13 cellular contexts compared by ENCODE assay signal in the genomic region with DNA sequence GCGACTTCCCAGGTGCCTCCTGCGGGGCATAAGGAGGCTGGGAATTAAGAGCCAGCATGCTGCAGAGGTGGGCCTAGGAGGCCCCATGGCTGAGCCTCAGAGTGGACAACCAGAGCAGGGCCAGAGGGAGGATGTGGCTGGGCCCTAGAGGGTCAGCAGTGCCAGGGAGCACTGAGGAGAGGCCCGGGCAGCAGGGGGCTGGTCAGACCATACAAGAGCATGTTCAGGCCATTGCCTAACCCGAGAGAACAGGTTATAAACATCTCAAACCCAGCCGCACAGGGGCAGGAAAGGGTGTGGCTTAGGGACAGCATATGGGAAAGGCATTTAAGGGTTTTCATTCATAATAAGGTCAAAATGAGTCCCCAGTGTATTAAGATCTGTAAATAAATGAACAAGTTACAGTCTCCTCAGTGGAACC. TPM values are rescaled to one million over a fixed set of nuclear protein-coding genes. Genes with fewer than 3 reads are reported as not detected.
DNase-seq lines count a peak whose midpoint lies in the region; ATAC-seq, FAIRE-seq and TF ChIP-seq lines count a peak whose summit lies in the region.
"Had no signal": no experiment of that assay in that cellular context is flagged by ENCODE, and none has a peak within 500 bp of the region (broad histone marks: within the 10 kb centered on the region; RNA-seq: fewer than 3 reads in every experiment).

No MANE protein-coding gene starts in this region.

- in situ Hi-C loops in K562 (cut with MboI): loop anchor here (5.0 kb wide), 4 partner anchors 57 to 637 kb away; a partner anchor contains a TSS

- H3K9me3 ChIP-seq in K562 (replicated peaks; ENCODE audit: control insufficient read depth, insufficient read depth, low read depth, low read length) (no peaks in the 10 kb centered on the region), mucosa of descending colon (no peaks in the 10 kb centered on the region), neural progenitor cell (ENCODE audit: low read depth) (no peaks in the 10 kb centered on the region)

- H4K20me1 ChIP-seq in K562 (replicated peaks; ENCODE audit: control insufficient read depth, insufficient read depth, low read length) (no peaks in the 10 kb centered on the region), neural progenitor cell (ENCODE audit: low read depth) (no peaks in the 10 kb centered on the region)

- H3K4me1 ChIP-seq in K562 (replicated peaks in 1 of 2; ENCODE audit: control insufficient read depth in 2 of 2, insufficient read depth in 2 of 2, low read length in 2 of 2) (peaks cover 35 to 44% of the 10 kb centered on the region in 2 experiments), mucosa of descending colon (ENCODE audit: low read depth) (peaks cover 21% of the 10 kb centered on the region), neural progenitor cell (peaks cover 13% of the 10 kb centered on the region)

- TF ChIP-seq CTCF in K562 (IDR thresholded peaks at IDR 0.05 in 2 of 3, conservative IDR thresholded peaks at IDR 0.05 in 1 of 3; ENCODE audit: insufficient read depth in 2 of 3, low read depth in 1 of 3, low read length in 3 of 3) (no peak), mucosa of descending colon (IDR thresholded peaks at IDR 0.05) (no peak), neural progenitor cell (IDR thresholded peaks at IDR 0.05) (no peak)

- H3K36me3 ChIP-seq in K562 (ENCODE audit: control insufficient read depth, insufficient read depth, low read length) (no peaks in the 10 kb centered on the region), mucosa of descending colon (ENCODE audit: low read depth) (no peaks in the 10 kb centered on the region), neural progenitor cell (no peaks in the 10 kb centered on the region)

- H3K79me2 ChIP-seq in K562 (ENCODE audit: control insufficient read depth, insufficient read depth, low read length) (no peaks in the 10 kb centered on the region), neural progenitor cell (ENCODE audit: low read depth) (no peaks in the 10 kb centered on the region)

- no peak for TF ChIP-seq RAD21 in K562 (CRISPR knock-in tag; conservative IDR thresholded peaks at IDR 0.05 in 1 of 2, IDR thresholded peaks at IDR 0.05 in 1 of 2)

- H3K36me3 Mint-ChIP-seq in T-helper 1 cell treated with Interleukin-12 subunit alpha and Interleukin-12 subunit beta and Interleukin-4 antibody, amounts not matched to agents 30 μg/mL and 1 μg/mL, for 36 hours (ENCODE audit: low read depth): peaks cover 2% of the 10 kb centered on the region
- peaks cover 1% of the 10 kb centered on the region for H3K36me3 Mint-ChIP-seq in neural progenitor cell

- H3K4me3 ChIP-seq in K562: no peak overlapping the region
- no peak overlapping the region for H3K4me3 ChIP-seq in mucosa of descending colon
- no peak overlapping the region for H3K4me3 ChIP-seq in neural progenitor cell

- no peak overlapping the region for H3K4me3 Mint-ChIP-seq in T-helper 1 cell treated with Interleukin-12 subunit alpha and Interleukin-12 subunit beta and Interleukin-4 antibody, amounts not matched to agents 30 μg/mL and 1 μg/mL, for 36 hours
- H3K4me3 Mint-ChIP-seq in neural progenitor cell: no peak overlapping the region

- H3K27ac Mint-ChIP-seq in T-helper 1 cell treated with Interleukin-12 subunit alpha and Interleukin-12 subunit beta and Interleukin-4 antibody, amounts not matched to agents 30 μg/mL and 1 μg/mL, for 36 hours: peak overlapping the region; percentile 32
- H3K27ac Mint-ChIP-seq in neural progenitor cell: no peak overlapping the region

- H3K27ac ChIP-seq in K562 (ENCODE audit: extremely low read depth, low read depth, low read length): no peak overlapping the region
- no peak overlapping the region for H3K27ac ChIP-seq in neural progenitor cell

- no peak for TF ChIP-seq EP300 in K562 (IDR thresholded peaks at IDR 0.05; ENCODE audit: low read length)

- peak overlapping the region; percentile 48; the same call in 1 of the 2 replicates for H2AFZ ChIP-seq in K562 (ENCODE audit: low read depth, low read length)
- no peak overlapping the region for H2AFZ ChIP-seq in neural progenitor cell (replicated peaks)

- ATAC-seq in K562 (no peak), mucosa of descending colon (peak; percentile 10), HG03280 (IDR thresholded peaks at IDR 0.05; ENCODE audit: unreplicated experiment) (no peak)

- no peak for TF ChIP-seq POLR2A in K562 (conservative IDR thresholded peaks at IDR 0.05)

- POLR2A ChIA-PET in K562 (lab: Yijun Ruan, JAX): interaction anchor here (0.7 to 5.6 kb wide), 2 partner anchors 10 to 48 kb away, joined by 3 to 52 read pairs; no protein-coding TSS in a partner anchor

- no peak for FAIRE-seq in K562 (lab: Jason Lieb, UNC)
- FAIRE-seq: G401.6 had no signal

- intact Hi-C loops in K562 (cut with micrococcal nuclease): loop anchor here (5.0 kb wide), 1 partner anchor 622 kb away; no protein-coding TSS in a partner anchor
- intact Hi-C loops in mucosa of descending colon (cut with DNase I, micrococcal nuclease): loop anchor here (5.0 kb wide), 2 partner anchors 57 to 102 kb away; no protein-coding TSS in a partner anchor

- H3K4me2 ChIP-seq in K562 (ENCODE audit: insufficient read depth, low read length): no peak overlapping the region
- no peak overlapping the region for H3K4me2 ChIP-seq in neural progenitor cell

- DNase-seq in T-helper 1 cell (no peak), HS-5 (ENCODE audit: low read depth) (peak; percentile 70), K562 (ENCODE audit: extremely low read depth in 1 of 4, low spot score in 3 of 4) (no peak), mucosa of descending colon (no peak), NCI-H2171 (lab: John Stamatoyannopoulos, UW) (no peak), neural progenitor cell (ENCODE audit: low spot score) (no peak)
- DNase-seq: effector CD4-positive, alpha-beta T cell; SHP77 treated with DMSO at 0.1 percent for 48 hours; stimulated activated CD4-positive, alpha-beta T cell treated with anti-CD3 and anti-CD28 coated beads, Interleukin-12 subunit alpha, Interleukin-12 subunit beta, amount 100 ng/mL, for 4 hours had no signal

- H3K4me1 Mint-ChIP-seq in T-helper 1 cell treated with Interleukin-12 subunit alpha and Interleukin-12 subunit beta and Interleukin-4 antibody, amounts not matched to agents 30 μg/mL and 1 μg/mL, for 36 hours (ENCODE audit: low read depth): peaks cover 71% of the 10 kb centered on the region
- H3K4me1 Mint-ChIP-seq in neural progenitor cell: peaks cover 55% of the 10 kb centered on the region

- 22% methylated on average over 5 of the region's 5 CpGs for WGBS in K562 (ENCODE audit: insufficient coverage, low coverage, missing lambda C conversion rate)

- H3K27me3 ChIP-seq in K562 (ENCODE audit: control insufficient read depth in 2 of 2, insufficient read depth in 2 of 2, low read length in 2 of 2) (no peaks in the 10 kb centered on the region), neural progenitor cell (peaks cover 3% of the 10 kb centered on the region)

- H3K9me1 ChIP-seq in K562 (ENCODE audit: control insufficient read depth, insufficient read depth, low read length): no peaks in the 10 kb centered on the region

- H3K9ac ChIP-seq in K562 (ENCODE audit: insufficient read depth in 1 of 2, low read depth in 2 of 2, low read length in 2 of 2): no peak overlapping the region
- H3K9ac ChIP-seq in neural progenitor cell: no peak overlapping the region

- BruUV-seq in K562 (replicated peaks; lab: Mats Ljungman, UMichigan): no TSS peak

- CTCF ChIA-PET in K562 (lab: Yijun Ruan, JAX; ENCODE audit: low intra/inter-chr PET ratio): no interaction called here

- H3K27me3 Mint-ChIP-seq in T-helper 1 cell treated with Interleukin-12 subunit alpha and Interleukin-12 subunit beta and Interleukin-4 antibody, amounts not matched to agents 30 μg/mL and 1 μg/mL, for 36 hours (ENCODE audit: low read depth): peaks cover 16% of the 10 kb centered on the region
- H3K27me3 Mint-ChIP-seq in neural progenitor cell (ENCODE audit: insufficient read depth, low read depth): peaks cover 22% of the 10 kb centered on the region
- H3K27me3 Mint-ChIP-seq: activated naive CD4-positive, alpha-beta T cell treated with anti-CD3 and anti-CD28 coated beads, Interleukin-2, amount 50 U/mL, for 24 hours had no signal

- H3K9me3 Mint-ChIP-seq in T-helper 1 cell treated with Interleukin-12 subunit alpha and Interleukin-12 subunit beta and Interleukin-4 antibody, amounts not matched to agents 30 μg/mL and 1 μg/mL, for 36 hours: no peaks in the 10 kb centered on the region
- H3K9me3 Mint-ChIP-seq in neural progenitor cell: peaks cover 2% of the 10 kb centered on the region
- H3K9me3 Mint-ChIP-seq: activated naive CD4-positive, alpha-beta T cell treated with anti-CD3 and anti-CD28 coated beads, Interleukin-2, amount 50 U/mL, for 24 hours had no signal

- no peaks in the 10 kb centered on the region for H3F3A ChIP-seq in neural progenitor cell (ENCODE audit: low read depth)

TF ChIP-seq in K562, 482 proteins besides CTCF, POLR2A, EP300 and RAD21 (continues in another document):
- no peak for TF ChIP-seq ZNF41 (CRISPR knock-in tag; conservative IDR thresholded peaks at IDR 0.05)
- TF ChIP-seq RBM39 (optimal IDR thresholded peaks at IDR 0.05; ENCODE audit: low read depth, low read length): no peak
- no peak for TF ChIP-seq ETS2 (tag; IDR thresholded peaks at IDR 0.05; ENCODE audit: borderline replicate concordance, poor library complexity, severe bottlenecking)
- no peak for TF ChIP-seq SMAD2 (IDR thresholded peaks at IDR 0.05; ENCODE audit: low read depth, low read length)
- no peak for TF ChIP-seq HDAC6 (IDR thresholded peaks at IDR 0.05; ENCODE audit: low read depth, low read length)
- no peak for TF ChIP-seq CCAR2 (IDR thresholded peaks at IDR 0.05; ENCODE audit: low read depth, low read length)

RNA-seq across cellular contexts. Expression of a gene that starts 51.1 kb away (rescaled TPM):
- 21.5 and 24.6 TPM in 2 replicates for total RNA-seq in K562 (2011; cell fraction: chromatin; rRNA removed; ENCODE audit: low replicate concordance)
- total RNA-seq in K562 (2011; cell fraction: nucleolus; rRNA removed): 27.5 and 31.9 TPM in 2 replicates
- total RNA-seq in K562 (2011; cell fraction: nucleoplasm; rRNA removed): 26.3 and 27.0 TPM in 2 replicates
- total RNA-seq in K562 (2014; rRNA removed): 32.1 and 33.1 TPM in 2 replicates
- 9.9 and 10.9 TPM in 2 replicates for total RNA-seq in K562 (2014; rRNA removed; fragmentation: Illumina TruSeq; extraction: Trizol)
- total RNA-seq in K562 (2015; rRNA removed; fragmentation: Illumina TruSeq; extraction: Trizol): 14.1 and 14.6 TPM in 2 replicates
- total RNA-seq in K562 (2021): 29.8 and 30.4 TPM in 2 replicates
- 11.5 and 13.9 TPM in 2 replicates for polyA plus RNA-seq in K562 (2011; rRNA removed)
- polyA plus RNA-seq in K562 (2011; cell fraction: cytosol; rRNA removed): 9.5 and 16.6 TPM in 2 replicates
- 19.1 and 21.0 TPM in 2 replicates for polyA plus RNA-seq in K562 (2011; cell fraction: nucleus; rRNA removed)
- 18.7 and 22.8 TPM in 2 replicates for polyA plus RNA-seq in K562 (2012)
- 12.0 and 12.6 TPM in 2 replicates for polyA plus RNA-seq in K562 (2014; fragmentation: Illumina TruSeq; extraction: Trizol)
- 1 to 10 TPM; 2.4 to 2.5 TPM for polyA plus RNA-seq in K562 (2014; fragmentation: Nextera tagmentation; extraction: Ambion mirVana)
- polyA plus RNA-seq in K562 (2014; rRNA removed): 25.0 and 25.7 TPM in 2 replicates
- polyA minus RNA-seq in K562 (2011; rRNA and poly(A)+ RNA removed): 10.3 and 13.4 TPM in 2 replicates
- polyA minus RNA-seq in K562 (2011; cell fraction: cytosol; rRNA and poly(A)+ RNA removed): 12.1 and 13.3 TPM in 2 replicates
- 21.1 and 33.3 TPM in 2 replicates for polyA minus RNA-seq in K562 (2011; cell fraction: nucleus; rRNA and poly(A)+ RNA removed)
- total RNA-seq in mucosa of descending colon: 10 to 100 TPM; 15.4 to 16.7 (median 16.4) TPM
- total RNA-seq in neural progenitor cell (ENCODE audit: low replicate concordance): 8.0 and 15.3 TPM in 2 replicates
